Comparison of ENCODE assay signal across 10 cellular contexts in the genomic region with DNA sequence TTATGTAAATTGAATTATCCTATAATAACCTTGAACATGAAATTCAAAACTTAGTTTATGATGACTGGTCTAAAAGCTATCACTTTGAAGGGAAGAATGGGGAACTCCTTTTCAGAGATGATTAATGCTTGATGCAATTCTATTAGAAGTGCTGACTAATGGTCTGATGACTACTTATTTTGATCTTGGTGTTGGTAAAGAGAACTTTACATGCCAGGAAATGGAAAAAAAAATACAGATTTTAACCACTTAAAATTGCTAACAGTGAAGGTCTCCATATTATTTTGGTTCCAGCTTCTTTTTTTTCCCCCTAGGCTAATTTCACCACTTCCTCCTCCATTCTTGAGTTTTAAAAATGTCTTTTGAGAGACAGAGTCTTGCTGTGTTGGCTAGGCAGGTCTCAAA. TPM values are rescaled to one million over a fixed set of nuclear protein-coding genes. Genes with fewer than 3 reads are reported as not detected.
DNase-seq lines count a peak whose midpoint lies in the region; ATAC-seq and TF ChIP-seq lines count a peak whose summit lies in the region.
"Had no signal": no experiment of that assay in that cellular context is flagged by ENCODE, and none has a peak within 500 bp of the region (broad histone marks: within the 10 kb centered on the region; RNA-seq: fewer than 3 reads in every experiment).

No MANE protein-coding gene starts in this region.

- H3K27me3 ChIP-seq in Peyer's patch: no peaks in the 10 kb centered on the region

- peak overlapping the region; percentile 5 for H3K4me3 Mint-ChIP-seq in activated T-cell treated with anti-CD3 and anti-CD28 coated beads, Interleukin-2, amount 50 U/mL, for 4 hours
- H3K4me3 Mint-ChIP-seq: activated naive CD8-positive, alpha-beta T cell treated with anti-CD3 and anti-CD28 coated beads, Interleukin-2, amount 10 ng/mL, durations not matched to agents 7 days and 5 days; nephron progenitor cell had no signal

- peaks cover 0 to 22% (median 4%) of the 10 kb centered on the region in 4 donors for H3K4me1 ChIP-seq in Peyer's patch

- no peak for TF ChIP-seq POLR2A in Peyer's patch (IDR thresholded peaks at IDR 0.05)

- no peaks in the 10 kb centered on the region for H3K27me3 Mint-ChIP-seq in activated T-cell treated with anti-CD3 and anti-CD28 coated beads, Interleukin-2, amount 50 U/mL, for 4 hours (ENCODE audit: low read depth)
- H3K27me3 Mint-ChIP-seq: activated naive CD8-positive, alpha-beta T cell treated with anti-CD3 and anti-CD28 coated beads, Interleukin-2, amount 10 ng/mL, durations not matched to agents 7 days and 5 days had no signal

- no peaks in the 10 kb centered on the region for H3K36me3 ChIP-seq in Peyer's patch

- TF ChIP-seq CTCF in Peyer's patch (IDR thresholded peaks at IDR 0.05): no peak

- no peaks in the 10 kb centered on the region for H3K9me3 ChIP-seq in Peyer's patch

- no peaks in the 10 kb centered on the region for H3K36me3 Mint-ChIP-seq in activated T-cell treated with anti-CD3 and anti-CD28 coated beads, Interleukin-2, amount 50 U/mL, for 4 hours (ENCODE audit: insufficient read depth)
- H3K36me3 Mint-ChIP-seq: activated naive CD8-positive, alpha-beta T cell treated with anti-CD3 and anti-CD28 coated beads, Interleukin-2, amount 10 ng/mL, durations not matched to agents 7 days and 5 days had no signal

- DNase-seq in activated T-cell treated with anti-CD3 and anti-CD28 coated beads, Interleukin-2, amount 50 U/mL, for 4 hours: no peak
- no peak for DNase-seq in activated T-cell treated with anti-CD3 and anti-CD28 coated beads, Interleukin-2, amount 50 U/mL, for 1 hour
- peak; percentile 33 for DNase-seq in SW480 (ENCODE audit: low spot score)
- peak; percentile 78 for DNase-seq in fibroblast of peridontal ligament (ENCODE audit: extremely low read depth)
- peak; percentile 84 for DNase-seq in stromal cell of bone marrow (ENCODE audit: low read depth)
- no peak for DNase-seq in GM19238 (ENCODE audit: insufficient read length, low spot score)
- DNase-seq in Peyer's patch: no peak
- DNase-seq: activated naive CD8-positive, alpha-beta T cell treated with anti-CD3 and anti-CD28 coated beads, Interleukin-2, amount 10 ng/mL, durations not matched to agents 7 days and 5 days; nephron progenitor cell had no signal

- peaks cover 71% of the 10 kb centered on the region for H3K4me1 Mint-ChIP-seq in activated T-cell treated with anti-CD3 and anti-CD28 coated beads, Interleukin-2, amount 50 U/mL, for 4 hours (ENCODE audit: low read depth)

- H3K9me3 Mint-ChIP-seq in activated T-cell treated with anti-CD3 and anti-CD28 coated beads, Interleukin-2, amount 50 U/mL, for 4 hours: no peaks in the 10 kb centered on the region
- H3K9me3 Mint-ChIP-seq: activated naive CD8-positive, alpha-beta T cell treated with anti-CD3 and anti-CD28 coated beads, Interleukin-2, amount 10 ng/mL, durations not matched to agents 7 days and 5 days; nephron progenitor cell had no signal

- no peak overlapping the region for H3K4me3 ChIP-seq in Peyer's patch

- H3K27ac ChIP-seq in Peyer's patch: no peak overlapping the region

- peak; percentile 80 to 83 for ATAC-seq in activated T-cell treated with anti-CD3 and anti-CD28 coated beads, Interleukin-2, amount 50 U/mL, for 4 hours
- ATAC-seq in GM18498 (IDR thresholded peaks at IDR 0.05; ENCODE audit: unreplicated experiment): no peak

RNA-seq across cellular contexts. Expression of a gene that starts 22.9 kb away (rescaled TPM):
- total RNA-seq in activated T-cell treated with anti-CD3 and anti-CD28 coated beads, Interleukin-2, amount 50 U/mL, for 4 hours: 100 to 1,000 TPM in 2 of 3 donors, 10 to 100 TPM in 1; 97.7 to 112 (median 111) TPM
- total RNA-seq in Peyer's patch: 10 to 100 TPM in 3 of 4 donors, 1 to 10 TPM in 1; 3.0 to 27.2 (median 19.3) TPM

Comparison
In these comparisons a context has a peak if more than half of its experiments do, and no peak if none do; other contexts are left out.
1. DNase-seq: peak in SW480 (single experiment), fibroblast of peridontal ligament (single experiment) and stromal cell of bone marrow (single experiment); none in activated T-cell treated with anti-CD3 and anti-CD28 coated beads, Interleukin-2, amount 50 U/mL, for 4 hours (single experiment), activated T-cell treated with anti-CD3 and anti-CD28 coated beads, Interleukin-2, amount 50 U/mL, for 1 hour (single experiment), GM19238 (single experiment) and Peyer's patch (0 of 3).